Comparison of ENCODE assay signal across 11 cellular contexts in the genomic region with DNA sequence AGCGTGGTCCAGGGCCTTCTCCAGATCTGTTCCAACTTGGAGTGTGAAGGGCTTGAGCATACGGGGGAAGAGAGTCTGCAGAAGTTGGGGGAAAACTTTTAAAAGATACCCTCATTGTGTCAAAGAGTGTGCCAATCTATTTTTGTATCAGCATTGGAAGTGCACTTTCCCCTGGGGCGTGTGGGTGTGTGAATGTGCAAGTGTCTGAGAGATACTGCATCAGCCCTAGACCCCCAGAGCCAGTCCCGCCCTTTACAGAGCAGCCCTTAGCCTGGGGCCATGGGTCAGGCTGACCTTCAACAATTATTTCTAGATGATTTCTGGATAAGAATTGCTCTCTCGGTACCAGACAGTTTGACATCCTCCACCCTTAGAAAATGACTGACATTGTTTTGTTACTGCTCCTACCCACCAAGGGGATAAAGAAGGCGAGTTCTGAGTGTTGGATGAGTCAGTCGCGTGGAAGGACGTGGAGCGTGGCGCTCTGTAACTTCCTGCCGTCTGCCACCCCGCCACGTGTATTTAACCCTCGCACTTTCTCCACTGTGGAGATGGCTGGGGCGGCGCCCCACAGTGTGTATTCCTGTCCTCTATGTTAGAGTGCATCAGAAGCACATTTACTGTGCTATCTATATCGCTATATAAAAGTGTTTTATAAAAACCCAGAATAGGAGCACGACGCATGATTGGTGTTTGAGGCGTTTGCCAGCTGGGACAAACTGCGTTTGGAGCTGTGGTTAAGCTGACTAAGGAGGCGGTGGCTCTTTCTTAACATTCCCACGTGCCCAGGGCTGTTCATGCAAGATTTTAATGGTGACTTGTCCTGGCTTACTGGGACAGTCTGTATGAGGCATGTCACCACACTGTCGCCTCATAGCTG.
DNase-seq lines count a peak whose midpoint lies in the region; ATAC-seq, FAIRE-seq and TF ChIP-seq lines count a peak whose summit lies in the region.
"Had no signal": no experiment of that assay in that cellular context is flagged by ENCODE, and none has a peak within 500 bp of the region (broad histone marks: within the 10 kb centered on the region; RNA-seq: fewer than 3 reads in every experiment).

No MANE protein-coding gene starts in this region.

- FAIRE-seq in HepG2 (lab: Jason Lieb, UNC) (no peak), kidney (lab: Jason Lieb, UNC) (no peak), urothelium cell line (lab: Jason Lieb, UNC) (no peak)

- H3K79me2 ChIP-seq in HepG2 (ENCODE audit: insufficient read depth, low read length), result no peaks in the 10 kb centered on the region

- H3K36me3 ChIP-seq in HepG2 (replicated peaks in 1 of 2; ENCODE audit: control insufficient read depth in 1 of 2, insufficient read depth in 2 of 2, low read length in 2 of 2) (peaks cover 7 to 46% of the 10 kb centered on the region in 2 experiments; a peak in 4 of 5 replicates), right lobe of liver (peaks cover 0 to 8% (median 0%) of the 10 kb centered on the region in 4 donors), kidney (ENCODE audit: control insufficient read depth in 1 of 2, insufficient read depth in 2 of 2, low read length in 2 of 2) (peaks cover 4 to 6% of the 10 kb centered on the region in 2 donors)

- ATAC-seq in HepG2, result no peak
- no peak for ATAC-seq in right lobe of liver
- ATAC-seq in GM18498 (IDR thresholded peaks at IDR 0.05; ENCODE audit: unreplicated experiment), result no peak

- H2AFZ ChIP-seq in HepG2 (ENCODE audit: low read length), result no peak overlapping the region

- TF ChIP-seq EP300 in HepG2 (IDR thresholded peaks at IDR 0.05; ENCODE audit: low read depth in 2 of 2, low read length in 2 of 2) (no peak), HepG2 (CRISPR knock-in tag; IDR thresholded peaks at IDR 0.05; ENCODE audit: borderline replicate concordance) (no peak)

- no peak for TF ChIP-seq POLR2A in HepG2 (IDR thresholded peaks at IDR 0.05; ENCODE audit: insufficient read depth in 1 of 2, low read depth in 2 of 2, low read length in 2 of 2)
- no peak for TF ChIP-seq POLR2A in right lobe of liver (IDR thresholded peaks at IDR 0.05)

- H4K20me1 ChIP-seq in HepG2 (ENCODE audit: insufficient read depth, low read length), result no peaks in the 10 kb centered on the region

- intact Hi-C loops in HepG2 (cut with micrococcal nuclease; ENCODE audit: unreplicated experiment), result no loop called here
- intact Hi-C loops in right lobe of liver (cut with DNase I), result no loop called here
- intact Hi-C loops in kidney (cut with DNase I), result loop anchor here (10.0 kb wide), 1 partner anchor 123 kb away; a partner anchor contains a TSS

- H3K27me3 ChIP-seq in HepG2 (ENCODE audit: control insufficient read depth in 1 of 2, insufficient read depth in 2 of 2, low read length in 2 of 2), result no peaks in the 10 kb centered on the region
- H3K27me3 ChIP-seq in right lobe of liver, result no peaks in the 10 kb centered on the region
- H3K27me3 ChIP-seq: testis had no signal

- no peak overlapping the region for H3K4me2 ChIP-seq in HepG2 (ENCODE audit: low read depth, low read length)

- H3K27ac ChIP-seq in HepG2 (ENCODE audit: extremely low read length, insufficient read depth, low read length) (peak overlapping the region; percentile 53), right lobe of liver (peak overlapping the region in 1 of 3 donors; percentile 32), kidney (ENCODE audit: low read depth in 2 of 2, low read length in 2 of 2) (peak overlapping the region; percentile 85 to 88)
- H3K27ac ChIP-seq: testis had no signal

- in situ Hi-C loops in HepG2 (cut with HindIII; ENCODE audit: extremely low pct_ligation_motif_present, low pct_unique_long_range_greater_than_20kb), result no loop called here

- 96% methylated on average over 25 of the region's 25 CpGs for WGBS in HepG2 (ENCODE audit: low lambda C conversion rate)
- WGBS in right lobe of liver (ENCODE audit: insufficient coverage, low coverage, low lambda C conversion rate, missing lambda C conversion rate), result 72% methylated on average over 20 of the region's 25 CpGs

- CTCF ChIA-PET in HepG2 (lab: Yijun Ruan, JAX; ENCODE audit: low intra/inter-chr PET ratio, low total read pairs), result no interaction called here

- no peak overlapping the region for H3K4me3 ChIP-seq in HepG2 (replicated peaks in 1 of 3; ENCODE audit: insufficient read depth in 1 of 3, low read depth in 2 of 3, low read length in 3 of 3)
- no peak overlapping the region for H3K4me3 ChIP-seq in right lobe of liver
- H3K4me3 ChIP-seq in kidney (ENCODE audit: low read length in 2 of 2), result no peak overlapping the region
- H3K4me3 ChIP-seq: testis had no signal

- H3K9me3 ChIP-seq in HepG2 (ENCODE audit: low read length) (no peaks in the 10 kb centered on the region), right lobe of liver (no peaks in the 10 kb centered on the region), kidney (ENCODE audit: control insufficient read depth in 1 of 2, low read length in 2 of 2) (no peaks in the 10 kb centered on the region)
- H3K9me3 ChIP-seq: testis had no signal

- no peak overlapping the region for H3K9ac ChIP-seq in HepG2 (ENCODE audit: insufficient read depth, low read depth, low read length)
- no peak overlapping the region for H3K9ac ChIP-seq in kidney (ENCODE audit: low read length in 2 of 2)

- POLR2A ChIA-PET in HepG2 (lab: Yijun Ruan, JAX), result interaction anchor here (1.2 kb wide), 1 partner anchor 116 kb away, joined by 3 read pairs; no protein-coding TSS in a partner anchor

- TF ChIP-seq CTCF in HepG2 (CRISPR knock-in tag; IDR thresholded peaks at IDR 0.05) (no peak), right lobe of liver (IDR thresholded peaks at IDR 0.05) (no peak), kidney (IDR thresholded peaks at IDR 0.05; ENCODE audit: borderline replicate concordance, extremely low read depth, insufficient read depth) (no peak)

- BruUV-seq in HepG2 (replicated peaks; lab: Mats Ljungman, UMichigan), result TSS peak; percentile 27

- no peak for DNase-seq in HepG2 (ENCODE audit: low spot score)
- no peak for DNase-seq in right lobe of liver
- peak; percentile 20 for DNase-seq in amniotic epithelial cell (ENCODE audit: low read depth)
- DNase-seq in kidney, result no peak
- DNase-seq in urothelium cell line (ENCODE audit: low spot score), result no peak
- no peak for DNase-seq in NCI-H1436 treated with DMSO at 0.1 percent for 48 hours (lab: John Stamatoyannopoulos, UW)
- DNase-seq in NCI-H1694 treated with DMSO at 0.1 percent for 48 hours (lab: John Stamatoyannopoulos, UW), result no peak
- DNase-seq: activated naive CD8-positive, alpha-beta T cell treated with anti-CD3 and anti-CD28 coated beads, Interleukin-2, amount 10 ng/mL, durations not matched to agents 7 days and 5 days; COR-L47; testis had no signal

- TF ChIP-seq RAD21 in HepG2 (CRISPR knock-in tag; IDR thresholded peaks at IDR 0.05), result no peak

- H3K4me1 ChIP-seq in HepG2 (ENCODE audit: insufficient read depth, low read length) (peaks cover 63% of the 10 kb centered on the region), right lobe of liver (peaks cover 0 to 17% (median 8%) of the 10 kb centered on the region in 4 donors), kidney (ENCODE audit: control insufficient read depth in 1 of 2, insufficient read depth in 1 of 2, low read depth in 1 of 2, low read length in 2 of 2) (peaks cover 28 to 36% of the 10 kb centered on the region in 2 donors)

TF ChIP-seq in HepG2, 621 proteins besides CTCF, POLR2A, EP300 and RAD21:
- TF ChIP-seq, protein P1, sequence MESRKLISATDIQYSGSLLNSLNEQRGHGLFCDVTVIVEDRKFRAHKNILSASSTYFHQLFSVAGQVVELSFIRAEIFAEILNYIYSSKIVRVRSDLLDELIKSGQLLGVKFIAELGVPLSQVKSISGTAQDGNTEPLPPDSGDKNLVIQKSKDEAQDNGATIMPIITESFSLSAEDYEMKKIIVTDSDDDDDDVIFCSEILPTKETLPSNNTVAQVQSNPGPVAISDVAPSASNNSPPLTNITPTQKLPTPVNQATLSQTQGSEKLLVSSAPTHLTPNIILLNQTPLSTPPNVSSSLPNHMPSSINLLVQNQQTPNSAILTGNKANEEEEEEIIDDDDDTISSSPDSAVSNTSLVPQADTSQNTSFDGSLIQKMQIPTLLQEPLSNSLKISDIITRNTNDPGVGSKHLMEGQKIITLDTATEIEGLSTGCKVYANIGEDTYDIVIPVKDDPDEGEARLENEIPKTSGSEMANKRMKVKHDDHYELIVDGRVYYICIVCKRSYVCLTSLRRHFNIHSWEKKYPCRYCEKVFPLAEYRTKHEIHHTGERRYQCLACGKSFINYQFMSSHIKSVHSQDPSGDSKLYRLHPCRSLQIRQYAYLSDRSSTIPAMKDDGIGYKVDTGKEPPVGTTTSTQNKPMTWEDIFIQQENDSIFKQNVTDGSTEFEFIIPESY (CRISPR knock-in tag; IDR thresholded peaks at IDR 0.05), result peak; percentile 40; the same call in 1 of the 2 replicates
- TF ChIP-seq KLF9 (CRISPR knock-in tag; IDR thresholded peaks at IDR 0.05; ENCODE audit: low read depth) (no peak), RORA (CRISPR knock-in tag; IDR thresholded peaks at IDR 0.05) (no peak)
